Comparison of ENCODE assay signal across 29 cellular contexts in the genomic region with DNA sequence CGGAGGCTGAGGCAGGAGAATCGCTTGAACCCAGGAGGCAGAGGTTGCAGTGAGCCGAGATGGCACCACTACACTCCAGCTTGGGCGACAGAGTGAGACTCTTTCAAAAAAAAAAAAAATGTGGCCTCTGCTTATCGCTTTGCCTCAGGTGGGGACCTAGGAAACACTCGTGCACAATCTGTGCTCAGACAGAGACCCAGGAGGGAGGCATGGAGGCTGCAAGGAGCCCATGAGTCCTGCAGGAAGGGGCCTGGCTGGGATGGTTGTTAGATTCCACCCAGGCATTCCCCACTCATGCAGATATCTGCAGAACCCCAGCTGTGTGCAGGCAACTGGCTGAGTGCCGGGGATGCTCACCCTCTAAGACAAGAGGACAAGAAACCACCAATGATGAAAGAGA.
"Had no signal": no experiment of that assay in that cellular context is flagged by ENCODE, and none has a peak within 500 bp of the region (broad histone marks: within the 10 kb centered on the region; RNA-seq: fewer than 3 reads in every experiment).

No MANE protein-coding gene starts in this region.

- FAIRE-seq: colon, endometrium, endothelial cell of umbilical vein, frontal cortex had no signal

- H3K36me3 ChIP-seq: colonic mucosa, esophagus muscularis mucosa, esophagus squamous epithelium, gastrocnemius medialis, gastroesophageal sphincter, heart left ventricle, heart right ventricle had no signal

- H3K9me3 ChIP-seq: colonic mucosa, esophagus muscularis mucosa, esophagus squamous epithelium, gastrocnemius medialis, gastroesophageal sphincter, heart left ventricle, heart right ventricle had no signal

- H3K27ac Mint-ChIP-seq: dendritic cell treated with granulocyte-macrophage colony-stimulating factor and Interleukin-4, amounts not matched to agents 40 ng/mL and 50 ng/mL, for 4 days; endodermal cell had no signal

- DNase-seq: colonic mucosa; cortex of kidney; dermis blood vessel endothelial cell; dorsolateral prefrontal cortex; effector CD4-positive, alpha-beta T cell; effector CD8-positive, alpha-beta T cell; effector memory CD4-positive, alpha-beta T cell; effector memory CD8-positive, alpha-beta T cell; endodermal cell; erythroblast; esophagus squamous epithelium; foreskin fibroblast; foreskin keratinocyte; foreskin melanocyte; gastrocnemius medialis; glutamatergic neuron; head of caudate nucleus; heart left ventricle; heart right ventricle had no signal

- ATAC-seq: effector memory CD8-positive, alpha-beta T cell; esophagus mucosa; foreskin keratinocyte; gastrocnemius medialis; gastroesophageal sphincter; heart left ventricle; heart right ventricle had no signal

- H3K4me3 ChIP-seq: colonic mucosa, coronary artery, dorsolateral prefrontal cortex, esophagus muscularis mucosa, esophagus squamous epithelium, gastrocnemius medialis, gastroesophageal sphincter, heart left ventricle, heart right ventricle had no signal

- H3K27me3 ChIP-seq: colonic mucosa, gastrocnemius medialis had no signal

- H3K9me3 Mint-ChIP-seq: dendritic cell treated with granulocyte-macrophage colony-stimulating factor and Interleukin-4, amounts not matched to agents 40 ng/mL and 50 ng/mL, for 4 days; effector memory CD8-positive, alpha-beta T cell; endodermal cell had no signal

- H3K4me1 Mint-ChIP-seq: endodermal cell had no signal

- H3K4me1 ChIP-seq: colonic mucosa, foreskin keratinocyte had no signal

- H3K27ac ChIP-seq: colonic mucosa, coronary artery, dorsolateral prefrontal cortex, epithelial cell of prostate, esophagus muscularis mucosa, esophagus squamous epithelium, foreskin keratinocyte, gastrocnemius medialis, gastroesophageal sphincter, heart left ventricle, heart right ventricle had no signal

- H3K4me3 Mint-ChIP-seq: dendritic cell treated with granulocyte-macrophage colony-stimulating factor and Interleukin-4, amounts not matched to agents 40 ng/mL and 50 ng/mL, for 4 days; effector memory CD8-positive, alpha-beta T cell; endodermal cell had no signal
